In genomic region chr3:95162794-95163193, GRCh38 we compare ENCODE assay signal across 31 cellular contexts.
"Had no signal": no experiment of that assay in that cellular context is flagged by ENCODE, and none has a peak within 500 bp of the region (broad histone marks: within the 10 kb centered on the region; RNA-seq: fewer than 3 reads in every experiment).

No MANE protein-coding gene starts in this region.

- H3K36me3 ChIP-seq: adrenal gland, esophagus muscularis mucosa, gastrocnemius medialis, heart left ventricle had no signal

- H3K4me3 ChIP-seq: adrenal gland, body of pancreas, esophagus muscularis mucosa, gastrocnemius medialis, heart left ventricle had no signal

- H3K4me1 ChIP-seq: adrenal gland, body of pancreas, esophagus muscularis mucosa, foreskin keratinocyte, gastrocnemius medialis, heart left ventricle had no signal

- H3K27ac ChIP-seq: adrenal gland, body of pancreas, esophagus muscularis mucosa, foreskin keratinocyte, gastrocnemius medialis, heart left ventricle had no signal

- H3K27me3 ChIP-seq: adrenal gland, body of pancreas, esophagus muscularis mucosa, foreskin keratinocyte, gastrocnemius medialis, heart left ventricle had no signal

- DNase-seq: activated CD4-positive, alpha-beta memory T cell treated with anti-CD3 and anti-CD28 coated beads, Interleukin-2, amount 10 ng/mL, durations not matched to agents 7 days and 5 days; activated CD4-positive, alpha-beta T cell treated with anti-CD3 and anti-CD28 coated beads for 1 hour; activated CD4-positive, alpha-beta T cell treated with anti-CD3 and anti-CD28 coated beads for 4 hours; activated CD4-positive, alpha-beta T cell treated with anti-CD3 and anti-CD28 coated beads, Interleukin-2, amount 10 ng/mL, durations not matched to agents 7 days and 5 days; activated CD4-positive, alpha-beta T cell treated with anti-CD3 and anti-CD28 coated beads, Interleukin-2, amount 50 U/mL, for 4 hours; activated CD8-positive, alpha-beta memory T cell treated with anti-CD3 and anti-CD28 coated beads, Interleukin-2, amount 50 U/mL, for 48 hours; activated effector memory CD4-positive, alpha-beta T cell treated with Interleukin-2 at 50 U/mL for 16 hours; activated naive CD4-positive, alpha-beta T cell treated with anti-CD3 and anti-CD28 coated beads for 36 hours; activated naive CD8-positive, alpha-beta T cell treated with anti-CD3 and anti-CD28 coated beads for 36 hours; activated naive CD8-positive, alpha-beta T cell treated with anti-CD3 and anti-CD28 coated beads, Interleukin-2, amount 50 U/mL, for 24 hours; activated T-cell treated with anti-CD3 and anti-CD28 coated beads for 4 hours; activated T-cell treated with anti-CD3 and anti-CD28 coated beads, Interleukin-2, amount 50 U/mL, for 24 hours; activated T-cell treated with anti-CD3 and anti-CD28 coated beads, Interleukin-2, amount 50 U/mL, for 72 hours; adrenal gland; amygdala; aorta; body of pancreas; caudate nucleus; cortex of kidney; dermis blood vessel endothelial cell; effector CD4-positive, alpha-beta T cell; effector memory CD8-positive, alpha-beta T cell; erythroblast; foreskin keratinocyte; gastrocnemius medialis; glutamatergic neuron; heart left ventricle; T-helper 2 cell had no signal

- H3K9me3 ChIP-seq: adrenal gland, body of pancreas, esophagus muscularis mucosa, gastrocnemius medialis had no signal

- ATAC-seq: activated naive CD8-positive, alpha-beta T cell treated with anti-CD3 and anti-CD28 coated beads, Interleukin-2, amount 50 U/mL, for 24 hours; activated T-cell treated with anti-CD3 and anti-CD28 coated beads, Interleukin-2, amount 50 U/mL, for 72 hours; activated T-helper 17 cell treated with anti-CD3 and anti-CD28 coated beads, Interleukin-2, amount 50 U/mL, for 72 hours; body of pancreas; effector memory CD8-positive, alpha-beta T cell; foreskin keratinocyte; gastrocnemius medialis; heart left ventricle; WTC11 had no signal
